8 cellular contexts compared by ENCODE assay signal in the genomic region with DNA sequence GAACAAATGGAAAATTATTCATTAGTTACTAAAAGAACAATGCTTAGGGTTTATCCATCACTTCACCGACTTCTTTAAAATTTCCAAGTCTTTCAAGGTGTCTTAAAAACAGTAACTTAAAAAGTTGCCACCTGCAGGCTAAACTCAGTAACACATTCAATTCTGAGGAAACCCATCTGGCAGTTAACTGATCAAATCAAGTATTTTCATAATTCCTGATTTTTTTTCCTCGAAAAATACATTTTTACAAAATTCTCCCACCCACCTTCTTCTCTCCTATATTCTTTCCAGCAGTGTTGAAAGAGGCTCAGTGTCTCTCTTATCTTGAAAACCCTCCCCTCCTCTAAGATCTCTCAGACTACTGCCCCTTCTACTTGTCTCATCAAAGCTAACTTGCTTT.
DNase-seq lines count a peak whose midpoint lies in the region; TF ChIP-seq lines count a peak whose summit lies in the region.

No MANE protein-coding gene starts in this region.

- DNase-seq in AG20443 (ENCODE audit: low spot score) (peak; percentile 45), GM20000 (ENCODE audit: low spot score) (no peak), adipocyte (ENCODE audit: low read depth) (peak; percentile 54), left kidney (ENCODE audit: low read depth, low spot score) (peak; percentile 15), Ammon's horn (ENCODE audit: low spot score) (no peak), kidney glomerular epithelial cell (lab: John Stamatoyannopoulos, UW) (no peak), NCI-H1105 treated with DMSO at 0.1 percent for 48 hours (lab: John Stamatoyannopoulos, UW) (no peak), NCI-H226 (no peak)

- H3K9me3 ChIP-seq in adipocyte (ENCODE audit: control insufficient read depth, low read length) = no peaks in the 10 kb centered on the region

- no peak overlapping the region for H3K4me3 ChIP-seq in adipocyte (ENCODE audit: low read length)

- TF ChIP-seq CTCF in GM20000 (IDR thresholded peaks at IDR 0.05; ENCODE audit: extremely low read depth, missing control alignments) = peak; percentile 5

- no peaks in the 10 kb centered on the region for H3K4me1 ChIP-seq in adipocyte (ENCODE audit: control insufficient read depth, insufficient read depth, low read length)

- no peak overlapping the region for H3K9ac ChIP-seq in adipocyte (ENCODE audit: low read length)

- H3K36me3 ChIP-seq in adipocyte (ENCODE audit: control insufficient read depth, insufficient read depth, low read length, severe bottlenecking) = peaks cover 77% of the 10 kb centered on the region

- H3K27me3 ChIP-seq in adipocyte (replicated peaks; ENCODE audit: control insufficient read depth, insufficient read depth, low read length) = no peaks in the 10 kb centered on the region

Comparison
In these comparisons a context has a peak if more than half of its experiments do, and no peak if none do; other contexts are left out.
1. DNase-seq: peak in AG20443 (single experiment), adipocyte (single experiment) and left kidney (single experiment); none in GM20000 (single experiment), Ammon's horn (single experiment), kidney glomerular epithelial cell (single experiment), NCI-H1105 treated with DMSO at 0.1 percent for 48 hours (single experiment) and NCI-H226 (single experiment).